Comparison of ENCODE assay signal across 10 cellular contexts in genomic region chr17:37392024-37392590, GRCh38. TPM values are rescaled to one million over a fixed set of nuclear protein-coding genes. Genes with fewer than 3 reads are reported as not detected.
DNase-seq lines count a peak whose midpoint lies in the region; ATAC-seq, FAIRE-seq and TF ChIP-seq lines count a peak whose summit lies in the region.
"Had no signal": no experiment of that assay in that cellular context is flagged by ENCODE, and none has a peak within 500 bp of the region (broad histone marks: within the 10 kb centered on the region; RNA-seq: fewer than 3 reads in every experiment).

No MANE protein-coding gene starts in this region.

- H3K4me1 Mint-ChIP-seq in endothelial cell (ENCODE audit: unreplicated experiment) (no peaks in the 10 kb centered on the region), Caco-2 (ENCODE audit: low read depth, unreplicated experiment) (no peaks in the 10 kb centered on the region)

- no peak for TF ChIP-seq RAD21 in IMR-90 (IDR thresholded peaks at IDR 0.05; ENCODE audit: low read length)

- no peak overlapping the region for H2BK120ac ChIP-seq in IMR-90 (ENCODE audit: low read depth, low read length)

- no peaks in the 10 kb centered on the region for H3K36me3 ChIP-seq in IMR-90 (ENCODE audit: control insufficient read depth, insufficient read depth, low read length)
- no peaks in the 10 kb centered on the region for H3K36me3 ChIP-seq in Caco-2 (ENCODE audit: control insufficient read depth, insufficient read depth, low read length)

- H3K56ac ChIP-seq in IMR-90 (ENCODE audit: extremely low read depth, insufficient read depth, low read length): no peak overlapping the region

- H2AK5ac ChIP-seq in IMR-90 (ENCODE audit: low read depth, low read length): no peak overlapping the region

- H3K4me3 ChIP-seq in IMR-90 (ENCODE audit: insufficient read depth, low read depth, low read length) (no peak overlapping the region), Caco-2 (ENCODE audit: low read depth, low read length) (no peak overlapping the region)

- H4K8ac ChIP-seq in IMR-90 (ENCODE audit: low read depth in 2 of 2, low read length in 2 of 2): no peak overlapping the region

- no peak overlapping the region for H2AK9ac ChIP-seq in IMR-90 (replicated peaks; ENCODE audit: low read depth, low read length, poor library complexity)

- dilution Hi-C loops in IMR-90 (cut with HindIII; ENCODE audit: low sequenced_read_pairs, unreplicated experiment): no loop called here

- H2BK15ac ChIP-seq in IMR-90 (ENCODE audit: low read depth, low read length): no peak overlapping the region

- in situ Hi-C loops in IMR-90 (cut with MboI; ENCODE audit: low sequenced_read_pairs): no loop called here

- peak overlapping the region; percentile 84 for H3K4me2 ChIP-seq in IMR-90 (ENCODE audit: low read depth, low read length)

- BruUV-seq in IMR-90 (replicated peaks; lab: Mats Ljungman, UMichigan): no TSS peak
- BruUV-seq in Caco-2 (replicated peaks; lab: Mats Ljungman, UMichigan): no TSS peak

- TF ChIP-seq CTCF in IMR-90 (conservative IDR thresholded peaks at IDR 0.05; ENCODE audit: low read depth, low read length) (no peak), endothelial cell (IDR thresholded peaks at IDR 0.05; ENCODE audit: unreplicated experiment) (no peak), Caco-2 (IDR thresholded peaks at IDR 0.05; ENCODE audit: insufficient read depth in 1 of 2, low read depth in 1 of 2, low read length in 1 of 2, severe bottlenecking in 1 of 2, unreplicated experiment in 1 of 2) (no peak)

- no peak overlapping the region for H3K4me3 Mint-ChIP-seq in endothelial cell (ENCODE audit: unreplicated experiment)
- H3K4me3 Mint-ChIP-seq in Caco-2 (ENCODE audit: unreplicated experiment): no peak overlapping the region
- H3K4me3 Mint-ChIP-seq: dendritic cell treated with granulocyte-macrophage colony-stimulating factor and Interleukin-4, amounts not matched to agents 40 ng/mL and 50 ng/mL, for 4 days; naive B cell had no signal

- H3K27ac ChIP-seq in IMR-90 (ENCODE audit: insufficient read depth, low read length): no peak overlapping the region

- DNase-seq in GM12892 (ENCODE audit: insufficient read length) (peak; percentile 19), IMR-90 (peak; percentile 90), dedifferentiated amniotic fluid mesenchymal stem cell (ENCODE audit: extremely low spot score) (peak; percentile 49), sciatic nerve (ENCODE audit: low spot score) (no peak), DMS153 (lab: John Stamatoyannopoulos, UW) (no peak), endothelial cell (ENCODE audit: low spot score) (no peak), Caco-2 (no peak), SHP77 treated with DMSO at 0.1 percent for 48 hours (lab: John Stamatoyannopoulos, UW) (no peak)
- DNase-seq: naive B cell had no signal

- no peaks in the 10 kb centered on the region for H3K36me3 Mint-ChIP-seq in endothelial cell (ENCODE audit: low read depth, unreplicated experiment)
- no peaks in the 10 kb centered on the region for H3K36me3 Mint-ChIP-seq in Caco-2 (ENCODE audit: insufficient read depth, unreplicated experiment)
- H3K36me3 Mint-ChIP-seq: naive B cell had no signal

- WGBS in IMR-90 (ENCODE audit: extremely low coverage in 2 of 2, insufficient read length in 1 of 2), 2 experiments: no CpG with 5 or more reads among the region's 3 CpGs

- H4K20me1 ChIP-seq in IMR-90 (ENCODE audit: insufficient read depth, low read length): peaks cover 5% of the 10 kb centered on the region; the same call in 1 of the 2 replicates

- ATAC-seq in IMR-90 (ENCODE audit: low read depth) (peak; percentile 89), sciatic nerve (peak; percentile 62)

- H3K4me1 ChIP-seq in IMR-90 (ENCODE audit: control insufficient read depth, insufficient read depth, low read length) (peaks cover 7% of the 10 kb centered on the region), Caco-2 (peaks cover 4% of the 10 kb centered on the region; the same call in 1 of the 2 replicates)

- no peak overlapping the region for H2AFZ ChIP-seq in IMR-90 (replicated peaks; ENCODE audit: low read length, poor library complexity)

- H2BK5ac ChIP-seq in IMR-90 (ENCODE audit: low read depth, low read length, poor library complexity, severe bottlenecking): peak overlapping the region; percentile 23

- intact Hi-C loops in IMR-90 (cut with micrococcal nuclease): no loop called here
- intact Hi-C loops in sciatic nerve (cut with DNase I): no loop called here
- intact Hi-C loops in Caco-2 (cut with micrococcal nuclease; ENCODE audit: unreplicated experiment): no loop called here

- no peak for FAIRE-seq in GM12892 (lab: Jason Lieb, UNC)

- CTCF ChIA-PET in IMR-90 (lab: Yijun Ruan, JAX) (interaction anchor here (2.5 kb wide), 1 partner anchor 18 kb away, joined by 28 read pairs; no protein-coding TSS in a partner anchor), Caco-2 (lab: Charles Lee) (interaction anchor here (1.8 kb wide), 1 partner anchor 19 kb away, joined by 12 read pairs; no protein-coding TSS in a partner anchor)

- no peak overlapping the region for H3K9ac ChIP-seq in IMR-90 (ENCODE audit: low read depth, low read length)

- H4K5ac ChIP-seq in IMR-90 (ENCODE audit: low read depth, low read length): no peak overlapping the region

- 0 out of 2 replicates have a peak, but pooled peaks cover 5% of the 10 kb centered on the region for H3K9me1 ChIP-seq in IMR-90 (ENCODE audit: insufficient read depth, low read length)

- peaks cover 2% of the 10 kb centered on the region for H3K27me3 Mint-ChIP-seq in endothelial cell (ENCODE audit: unreplicated experiment)
- no peaks in the 10 kb centered on the region for H3K27me3 Mint-ChIP-seq in Caco-2 (ENCODE audit: insufficient read depth, unreplicated experiment)
- H3K27me3 Mint-ChIP-seq: dendritic cell treated with granulocyte-macrophage colony-stimulating factor and Interleukin-4, amounts not matched to agents 40 ng/mL and 50 ng/mL, for 4 days; naive B cell had no signal

- H3K4ac ChIP-seq in IMR-90 (ENCODE audit: low read depth, low read length): peak overlapping the region; percentile 31; the same call in 1 of the 2 replicates

- no peaks in the 10 kb centered on the region for H3K27me3 ChIP-seq in IMR-90 (ENCODE audit: control insufficient read depth, insufficient read depth, low read length)
- no peaks in the 10 kb centered on the region for H3K27me3 ChIP-seq in Caco-2 (replicated peaks; ENCODE audit: control insufficient read depth, insufficient read depth, low read length)

- H3K79me1 ChIP-seq in IMR-90 (ENCODE audit: low read depth in 1 of 2, low read length in 2 of 2): peaks cover 0 to 21% of the 10 kb centered on the region in 2 experiments; a peak in 3 of 4 replicates

- H3K9me3 Mint-ChIP-seq in endothelial cell (ENCODE audit: unreplicated experiment) (no peaks in the 10 kb centered on the region), Caco-2 (ENCODE audit: unreplicated experiment) (no peaks in the 10 kb centered on the region)
- H3K9me3 Mint-ChIP-seq: dendritic cell treated with granulocyte-macrophage colony-stimulating factor and Interleukin-4, amounts not matched to agents 40 ng/mL and 50 ng/mL, for 4 days; naive B cell had no signal

- H3K9me3 ChIP-seq in IMR-90 (ENCODE audit: control insufficient read depth, insufficient read depth, low read length) (no peaks in the 10 kb centered on the region), Caco-2 (no peaks in the 10 kb centered on the region)

- POLR2A ChIA-PET in IMR-90 (lab: Charles Lee; ENCODE audit: unreplicated experiment) (no interaction called here), Caco-2 (lab: Charles Lee) (interaction anchor here (0.7 kb wide), 1 partner anchor 110 kb away, joined by 4 read pairs; no protein-coding TSS in a partner anchor)

- no peak overlapping the region for H2BK20ac ChIP-seq in IMR-90 (ENCODE audit: low read depth, low read length)

- TF ChIP-seq POLR2A in GM12892 (IDR thresholded peaks at IDR 0.05; ENCODE audit: low read depth, low read length) (no peak), IMR-90 (IDR thresholded peaks at IDR 0.05; ENCODE audit: low read depth, low read length) (no peak)

- H4K91ac ChIP-seq in IMR-90 (ENCODE audit: insufficient read depth, low read depth, low read length): no peak overlapping the region

- H3K23ac ChIP-seq in IMR-90 (ENCODE audit: low read depth, low read length): peak overlapping the region; percentile 41; the same call in 1 of the 2 replicates

- H3K27ac Mint-ChIP-seq in endothelial cell (ENCODE audit: unreplicated experiment) (no peak overlapping the region), Caco-2 (ENCODE audit: unreplicated experiment) (no peak overlapping the region)
- H3K27ac Mint-ChIP-seq: dendritic cell treated with granulocyte-macrophage colony-stimulating factor and Interleukin-4, amounts not matched to agents 40 ng/mL and 50 ng/mL, for 4 days had no signal

- H3K14ac ChIP-seq in IMR-90 (replicated peaks; ENCODE audit: low read depth, low read length): peak overlapping the region; percentile 30; the same call in 1 of the 2 replicates

- no peak overlapping the region for H3K18ac ChIP-seq in IMR-90 (ENCODE audit: low read depth, low read length)

RNA-seq across cellular contexts. Expression of gene ACACA, which starts 14.5 kb away (rescaled TPM):
- 21.9 TPM for polyA plus RNA-seq in GM12892 (2012; ENCODE audit: missing spikeins)
- total RNA-seq in IMR-90 (2012; rRNA removed) (35.3 and 39.1 TPM in 2 replicates), sciatic nerve (85.3 TPM), endothelial cell (ENCODE audit: unreplicated experiment) (91.5 TPM), Caco-2 (2022) (108 and 113 TPM in 2 replicates)
- 19.7 and 21.3 TPM in 2 replicates for polyA plus RNA-seq in IMR-90 (2012; rRNA removed)
- polyA plus RNA-seq in IMR-90 (2012; cell fraction: cytosol; rRNA removed): 8.0 and 10.6 TPM in 2 replicates
- 16.2 and 40.7 TPM in 2 replicates for polyA plus RNA-seq in IMR-90 (2012; cell fraction: nucleus; rRNA removed; ENCODE audit: low replicate concordance)

RNA-seq across cellular contexts. Expression of gene TADA2A, which starts 14.6 kb away (rescaled TPM):
- 18.4 TPM for polyA plus RNA-seq in GM12892 (2012; ENCODE audit: missing spikeins)
- total RNA-seq in IMR-90 (2012; rRNA removed): 17.2 and 19.7 TPM in 2 replicates
- 9.0 and 13.1 TPM in 2 replicates for polyA plus RNA-seq in IMR-90 (2012; rRNA removed)
- 3.4 and 3.5 TPM in 2 replicates for polyA plus RNA-seq in IMR-90 (2012; cell fraction: cytosol; rRNA removed)
- polyA plus RNA-seq in IMR-90 (2012; cell fraction: nucleus; rRNA removed; ENCODE audit: low replicate concordance): 7.1 and 33.3 TPM in 2 replicates
- total RNA-seq in sciatic nerve: 52.0 TPM
- 24.7 TPM for total RNA-seq in endothelial cell (ENCODE audit: unreplicated experiment)
- 27.3 and 29.4 TPM in 2 replicates for total RNA-seq in Caco-2 (2022)

RNA-seq across cellular contexts. Expression of gene C17orf78, which starts 16.3 kb away (rescaled TPM):
- 0.30 TPM for polyA plus RNA-seq in GM12892 (2012; ENCODE audit: missing spikeins)
- total RNA-seq in IMR-90 (2012; rRNA removed) (not detected in 2 replicates), sciatic nerve (not detected), endothelial cell (ENCODE audit: unreplicated experiment) (not detected), Caco-2 (2022) (not detected in 2 replicates)
- not detected in 2 replicates for polyA plus RNA-seq in IMR-90 (2012; rRNA removed)
- polyA plus RNA-seq in IMR-90 (2012; cell fraction: cytosol; rRNA removed): not detected in 2 replicates
- polyA plus RNA-seq in IMR-90 (2012; cell fraction: nucleus; rRNA removed; ENCODE audit: low replicate concordance): not detected in 2 replicates

Comparison
In these comparisons a context has a peak if more than half of its experiments do, and no peak if none do; other contexts are left out.
1. DNase-seq: peak in GM12892 (single experiment), IMR-90 (single experiment) and dedifferentiated amniotic fluid mesenchymal stem cell (single experiment); none in sciatic nerve (single experiment), DMS153 (single experiment), endothelial cell (single experiment), Caco-2 (0 of 2) and SHP77 treated with DMSO at 0.1 percent for 48 hours (single experiment).